1 cellular context compared by ENCODE assay signal in the genomic region with DNA sequence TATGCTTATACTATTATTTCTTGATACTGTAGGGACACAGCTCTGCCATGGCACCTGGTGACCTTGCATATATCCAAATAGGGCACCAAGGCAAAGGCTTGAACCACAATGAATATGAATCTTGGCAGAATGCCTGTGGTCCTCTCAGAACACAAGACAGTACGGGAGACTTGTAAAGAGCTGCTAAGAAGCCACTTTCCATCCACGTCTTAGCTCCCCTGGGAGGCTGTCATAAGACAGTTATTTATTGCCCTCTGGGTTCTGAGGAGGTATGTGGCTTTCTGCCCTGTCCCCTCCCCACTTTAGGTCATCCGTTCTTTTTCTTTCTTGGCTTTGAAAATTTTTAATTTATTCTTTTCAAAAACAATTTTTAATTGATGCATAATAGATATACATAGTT.
A peak's percentile ranks its signal among the peaks of the same experiment; 100 is the strongest.
TF ChIP-seq lines count a peak whose summit lies in the region.

No MANE protein-coding gene starts in this region.

TF ChIP-seq in K562, 482 proteins besides CTCF, POLR2A, EP300 and RAD21 (continued from another document):
- TF ChIP-seq, protein P1, sequence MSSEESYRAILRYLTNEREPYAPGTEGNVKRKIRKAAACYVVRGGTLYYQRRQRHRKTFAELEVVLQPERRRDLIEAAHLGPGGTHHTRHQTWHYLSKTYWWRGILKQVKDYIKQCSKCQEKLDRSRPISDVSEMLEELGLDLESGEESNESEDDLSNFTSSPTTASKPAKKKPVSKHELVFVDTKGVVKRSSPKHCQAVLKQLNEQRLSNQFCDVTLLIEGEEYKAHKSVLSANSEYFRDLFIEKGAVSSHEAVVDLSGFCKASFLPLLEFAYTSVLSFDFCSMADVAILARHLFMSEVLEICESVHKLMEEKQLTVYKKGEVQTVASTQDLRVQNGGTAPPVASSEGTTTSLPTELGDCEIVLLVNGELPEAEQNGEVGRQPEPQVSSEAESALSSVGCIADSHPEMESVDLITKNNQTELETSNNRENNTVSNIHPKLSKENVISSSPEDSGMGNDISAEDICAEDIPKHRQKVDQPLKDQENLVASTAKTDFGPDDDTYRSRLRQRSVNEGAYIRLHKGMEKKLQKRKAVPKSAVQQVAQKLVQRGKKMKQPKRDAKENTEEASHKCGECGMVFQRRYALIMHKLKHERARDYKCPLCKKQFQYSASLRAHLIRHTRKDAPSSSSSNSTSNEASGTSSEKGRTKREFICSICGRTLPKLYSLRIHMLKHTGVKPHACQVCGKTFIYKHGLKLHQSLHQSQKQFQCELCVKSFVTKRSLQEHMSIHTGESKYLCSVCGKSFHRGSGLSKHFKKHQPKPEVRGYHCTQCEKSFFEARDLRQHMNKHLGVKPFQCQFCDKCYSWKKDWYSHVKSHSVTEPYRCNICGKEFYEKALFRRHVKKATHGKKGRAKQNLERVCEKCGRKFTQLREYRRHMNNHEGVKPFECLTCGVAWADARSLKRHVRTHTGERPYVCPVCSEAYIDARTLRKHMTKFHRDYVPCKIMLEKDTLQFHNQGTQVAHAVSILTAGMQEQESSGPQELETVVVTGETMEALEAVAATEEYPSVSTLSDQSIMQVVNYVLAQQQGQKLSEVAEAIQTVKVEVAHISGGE (CRISPR knock-in tag; IDR thresholded peaks at IDR 0.05) = no peak
- TF ChIP-seq PKNOX1 (IDR thresholded peaks at IDR 0.05) (peak; percentile 81), POLR2B (IDR thresholded peaks at IDR 0.05; ENCODE audit: low read depth, partially characterized antibody) (no peak), POLR2G (IDR thresholded peaks at IDR 0.05; ENCODE audit: low read depth, low read length) (no peak), BCL6 (CRISPR knock-in tag; IDR thresholded peaks at IDR 0.05) (no peak)
